In genomic region chr12:113861708-113862312, GRCh38 we compare ENCODE assay signal across 15 cellular contexts.
DNase-seq lines count a peak whose midpoint lies in the region; ATAC-seq and TF ChIP-seq lines count a peak whose summit lies in the region.
"Had no signal": no experiment of that assay in that cellular context is flagged by ENCODE, and none has a peak within 500 bp of the region (broad histone marks: within the 10 kb centered on the region; RNA-seq: fewer than 3 reads in every experiment).

No MANE protein-coding gene starts in this region.

- H3K36me3 ChIP-seq in SJCRH30: no peaks in the 10 kb centered on the region; the same call in 1 of the 2 replicates
- peaks cover 16% of the 10 kb centered on the region for H3K36me3 ChIP-seq in iPS-20b (ENCODE audit: insufficient read depth, low read depth, low read length)
- H3K36me3 ChIP-seq: prostate gland had no signal

- H3K4me3 Mint-ChIP-seq in stimulated activated naive CD8-positive, alpha-beta T cell treated with anti-CD3 and anti-CD28 coated beads, Interleukin-15, amount 100 ng/mL, for 72 hours: peak overlapping the region in 1 of 2 donors; percentile 58

- DNase-seq in stimulated activated naive CD8-positive, alpha-beta T cell treated with anti-CD3 and anti-CD28 coated beads, Interleukin-15, amount 100 ng/mL, for 72 hours: no peak
- no peak for DNase-seq in stimulated activated naive CD8-positive, alpha-beta T cell treated with anti-CD3 and anti-CD28 coated beads, Interleukin-15, Interleukin-2, amounts not matched to agents 100 U/mL and 50 U/mL, for 24 hours
- DNase-seq in SJCRH30: no peak
- DNase-seq: activated CD4-positive, alpha-beta T cell treated with anti-CD3 and anti-CD28 coated beads, Interleukin-2, amount 50 U/mL, for 48 hours; activated gamma-delta T cell treated with Interleukin-2 at 50 U/mL for 16 hours; NCI-H187 treated with DMSO at 0.1 percent for 48 hours; NCI-H526 treated with DMSO at 0.1 percent for 48 hours; transverse colon had no signal

- H3K4me3 ChIP-seq in SJCRH30 (no peak overlapping the region), iPS-20b (ENCODE audit: low read length) (peak overlapping the region; percentile 34)
- H3K4me3 ChIP-seq: GM23248, prostate gland, transverse colon had no signal

- H3K9me3 Mint-ChIP-seq in stimulated activated naive CD8-positive, alpha-beta T cell treated with anti-CD3 and anti-CD28 coated beads, Interleukin-15, amount 100 ng/mL, for 72 hours: no peaks in the 10 kb centered on the region

- no peaks in the 10 kb centered on the region for H3K27me3 Mint-ChIP-seq in stimulated activated naive CD8-positive, alpha-beta T cell treated with anti-CD3 and anti-CD28 coated beads, Interleukin-15, amount 100 ng/mL, for 72 hours

- peak overlapping the region; percentile 44 to 94 for H3K27ac Mint-ChIP-seq in stimulated activated naive CD8-positive, alpha-beta T cell treated with anti-CD3 and anti-CD28 coated beads, Interleukin-15, amount 100 ng/mL, for 72 hours

- H3K9me3 ChIP-seq in SJCRH30 (replicated peaks) (no peaks in the 10 kb centered on the region), iPS-20b (ENCODE audit: insufficient read depth, low read depth, low read length) (no peaks in the 10 kb centered on the region)
- H3K9me3 ChIP-seq: prostate gland, transverse colon had no signal

- H3K27me3 ChIP-seq in SJCRH30 (no peaks in the 10 kb centered on the region), iPS-20b (ENCODE audit: insufficient read depth, low read length) (no peaks in the 10 kb centered on the region)
- H3K27me3 ChIP-seq: transverse colon had no signal

- H3K4me1 ChIP-seq in SJCRH30 (peaks cover 24% of the 10 kb centered on the region), iPS-20b (ENCODE audit: insufficient read depth, low read length) (peaks cover 35% of the 10 kb centered on the region)
- H3K4me1 ChIP-seq: prostate gland, transverse colon had no signal

- H3K9ac ChIP-seq in iPS-20b (ENCODE audit: low read depth, low read length): peak overlapping the region; percentile 57; the same call in 1 of the 2 replicates
- H3K9ac ChIP-seq: GM23248 had no signal

- peaks cover 44% of the 10 kb centered on the region for H3K4me1 Mint-ChIP-seq in stimulated activated naive CD8-positive, alpha-beta T cell treated with anti-CD3 and anti-CD28 coated beads, Interleukin-15, amount 100 ng/mL, for 72 hours

- ATAC-seq in stimulated activated naive CD8-positive, alpha-beta T cell treated with anti-CD3 and anti-CD28 coated beads, Interleukin-15, amount 100 ng/mL, for 72 hours: no peak
- ATAC-seq in stimulated activated naive CD8-positive, alpha-beta T cell treated with anti-CD3 and anti-CD28 coated beads, Interleukin-15, Interleukin-2, amounts not matched to agents 100 U/mL and 50 U/mL, for 24 hours: no peak
- ATAC-seq in SK-N-SH treated with all-trans-retinoic acid at 6 μM for 48 hours (no peak), GM19397 (IDR thresholded peaks at IDR 0.05; ENCODE audit: unreplicated experiment) (no peak), HG03565 (IDR thresholded peaks at IDR 0.05; ENCODE audit: unreplicated experiment) (no peak), HG02852 (IDR thresholded peaks at IDR 0.05; ENCODE audit: unreplicated experiment) (no peak)

- peak overlapping the region; percentile 78 for H3K27ac ChIP-seq in SJCRH30
- H3K27ac ChIP-seq in iPS-20b (ENCODE audit: low read length): peak overlapping the region; percentile 96
- H3K27ac ChIP-seq: GM23248, prostate gland, transverse colon had no signal

TF ChIP-seq in SK-N-SH treated with all-trans-retinoic acid at 6 μM for 48 hours, 23 proteins besides CTCF, POLR2A, EP300 and RAD21:
- TF ChIP-seq ISL1 (CRISPR knock-in tag; IDR thresholded peaks at IDR 0.05): no peak
- TF ChIP-seq ARNTL (CRISPR knock-in tag; IDR thresholded peaks at IDR 0.05; ENCODE audit: borderline replicate concordance, low read depth): no peak
- no peak for TF ChIP-seq TSHZ2 (CRISPR knock-in tag; IDR thresholded peaks at IDR 0.05)
- no peak for TF ChIP-seq ZNF565 (CRISPR knock-in tag; conservative IDR thresholded peaks at IDR 0.05; ENCODE audit: low read depth)
- no peak for TF ChIP-seq OSR1 (CRISPR knock-in tag; IDR thresholded peaks at IDR 0.05)
- no peak for TF ChIP-seq ZFP30 (CRISPR knock-in tag; IDR thresholded peaks at IDR 0.05)
- TF ChIP-seq SNAI2 (CRISPR knock-in tag; IDR thresholded peaks at IDR 0.05): no peak
- TF ChIP-seq ZNF70 (CRISPR knock-in tag; IDR thresholded peaks at IDR 0.05): no peak
- TF ChIP-seq CSDC2 (CRISPR knock-in tag; IDR thresholded peaks at IDR 0.05): no peak
- no peak for TF ChIP-seq RARB (CRISPR knock-in tag; IDR thresholded peaks at IDR 0.05)
- TF ChIP-seq CSRNP3 (CRISPR knock-in tag; IDR thresholded peaks at IDR 0.05): no peak
TF ChIP-seq in SK-N-SH treated with all-trans-retinoic acid at 6 μM for 48 hours: peak in this region for 0.
